19 cellular contexts compared by ENCODE assay signal in the genomic region with DNA sequence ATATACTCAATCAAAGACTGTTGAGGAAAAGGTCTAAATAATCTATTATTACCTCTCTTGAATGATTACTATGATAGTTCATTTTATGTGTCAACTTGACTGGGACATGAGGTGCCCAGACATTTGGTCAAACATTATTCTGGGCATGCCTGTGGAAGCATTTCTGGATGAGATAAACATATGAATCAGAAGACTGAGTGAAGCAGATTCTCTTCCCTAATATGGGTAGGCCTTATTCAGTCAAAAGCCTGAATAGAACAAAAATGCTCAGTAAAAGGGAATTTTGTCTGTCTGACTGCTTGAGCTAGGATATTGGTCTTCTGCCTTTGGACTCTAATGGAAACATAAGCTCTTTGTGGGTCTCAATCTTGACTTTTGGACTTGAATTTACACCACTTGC.
"Had no signal": no experiment of that assay in that cellular context is flagged by ENCODE, and none has a peak within 500 bp of the region (broad histone marks: within the 10 kb centered on the region; RNA-seq: fewer than 3 reads in every experiment).

No MANE protein-coding gene starts in this region.

- H3K4me3 Mint-ChIP-seq: naive thymus-derived CD8-positive, alpha-beta T cell; stimulated activated naive B cell treated with anti-CD40 and anti-IgM and Interleukin-4, amounts not matched to agents 10 μg/mL and 1 μg/mL and 100 μg/mL, for 72 hours; stimulated activated naive CD8-positive, alpha-beta T cell treated with anti-CD3 and anti-CD28 coated beads, Interleukin-15, amount 100 ng/mL, for 72 hours had no signal

- FAIRE-seq: endometrium had no signal

- H3K27ac Mint-ChIP-seq: naive thymus-derived CD8-positive, alpha-beta T cell; stimulated activated naive B cell treated with anti-CD40 and anti-IgM and Interleukin-4, amounts not matched to agents 10 μg/mL and 1 μg/mL and 100 μg/mL, for 72 hours; stimulated activated naive CD8-positive, alpha-beta T cell treated with anti-CD3 and anti-CD28 coated beads, Interleukin-15, amount 100 ng/mL, for 72 hours had no signal

- H3K36me3 ChIP-seq: gastrocnemius medialis, neutrophil, right lobe of liver, transverse colon had no signal

- ATAC-seq: esophagus mucosa; gastrocnemius medialis; left colon; left ventricle myocardium superior; mucosa of descending colon; naive thymus-derived CD8-positive, alpha-beta T cell; psoas muscle; right lobe of liver; stimulated activated naive B cell treated with anti-CD40 and anti-IgM and Interleukin-4, amounts not matched to agents 10 μg/mL and 1 μg/mL and 100 μg/mL, for 72 hours; stimulated activated naive CD8-positive, alpha-beta T cell treated with anti-CD3 and anti-CD28 coated beads, Interleukin-15, amount 100 ng/mL, for 72 hours had no signal

- DNase-seq: effector memory CD4-positive, alpha-beta T cell; gastrocnemius medialis; left colon; left ventricle myocardium superior; mucosa of descending colon; naive thymus-derived CD8-positive, alpha-beta T cell; psoas muscle; retina; right lobe of liver; stimulated activated CD4-positive, alpha-beta T cell treated with anti-CD3 and anti-CD28 coated beads, Interleukin-2, amount 100 ng/mL, for 24 hours; stimulated activated CD4-positive, alpha-beta T cell treated with anti-CD3 and anti-CD28 coated beads, Interleukin-4, amount 100 ng/mL, for 4 hours; stimulated activated naive B cell treated with anti-CD40 and anti-IgM and Interleukin-4, amounts not matched to agents 10 μg/mL and 1 μg/mL and 100 μg/mL, for 72 hours; stimulated activated naive CD8-positive, alpha-beta T cell treated with anti-CD3 and anti-CD28 coated beads, Interleukin-15, amount 100 ng/mL, for 72 hours; testis; transverse colon had no signal

- H3K4me3 ChIP-seq: gastrocnemius medialis, hepatocyte, mucosa of descending colon, psoas muscle, right lobe of liver, testis, transverse colon had no signal

- H3K4me2 ChIP-seq: hepatocyte had no signal

- H3K27ac ChIP-seq: gastrocnemius medialis, hepatocyte, neutrophil, psoas muscle, right lobe of liver, testis, transverse colon had no signal

- H3K36me3 Mint-ChIP-seq: stimulated activated naive B cell treated with anti-CD40 and anti-IgM and Interleukin-4, amounts not matched to agents 10 μg/mL and 1 μg/mL and 100 μg/mL, for 72 hours had no signal

- H3K4me1 ChIP-seq: psoas muscle, right lobe of liver had no signal

- H3K79me2 ChIP-seq: hepatocyte had no signal

- H3K9me3 ChIP-seq: gastrocnemius medialis, neutrophil, psoas muscle, right lobe of liver, testis, transverse colon had no signal

- H3K27me3 ChIP-seq: gastrocnemius medialis, hepatocyte, right lobe of liver, testis, transverse colon had no signal

- H2AFZ ChIP-seq: hepatocyte had no signal
